9 cellular contexts compared by ENCODE assay signal in the genomic region with DNA sequence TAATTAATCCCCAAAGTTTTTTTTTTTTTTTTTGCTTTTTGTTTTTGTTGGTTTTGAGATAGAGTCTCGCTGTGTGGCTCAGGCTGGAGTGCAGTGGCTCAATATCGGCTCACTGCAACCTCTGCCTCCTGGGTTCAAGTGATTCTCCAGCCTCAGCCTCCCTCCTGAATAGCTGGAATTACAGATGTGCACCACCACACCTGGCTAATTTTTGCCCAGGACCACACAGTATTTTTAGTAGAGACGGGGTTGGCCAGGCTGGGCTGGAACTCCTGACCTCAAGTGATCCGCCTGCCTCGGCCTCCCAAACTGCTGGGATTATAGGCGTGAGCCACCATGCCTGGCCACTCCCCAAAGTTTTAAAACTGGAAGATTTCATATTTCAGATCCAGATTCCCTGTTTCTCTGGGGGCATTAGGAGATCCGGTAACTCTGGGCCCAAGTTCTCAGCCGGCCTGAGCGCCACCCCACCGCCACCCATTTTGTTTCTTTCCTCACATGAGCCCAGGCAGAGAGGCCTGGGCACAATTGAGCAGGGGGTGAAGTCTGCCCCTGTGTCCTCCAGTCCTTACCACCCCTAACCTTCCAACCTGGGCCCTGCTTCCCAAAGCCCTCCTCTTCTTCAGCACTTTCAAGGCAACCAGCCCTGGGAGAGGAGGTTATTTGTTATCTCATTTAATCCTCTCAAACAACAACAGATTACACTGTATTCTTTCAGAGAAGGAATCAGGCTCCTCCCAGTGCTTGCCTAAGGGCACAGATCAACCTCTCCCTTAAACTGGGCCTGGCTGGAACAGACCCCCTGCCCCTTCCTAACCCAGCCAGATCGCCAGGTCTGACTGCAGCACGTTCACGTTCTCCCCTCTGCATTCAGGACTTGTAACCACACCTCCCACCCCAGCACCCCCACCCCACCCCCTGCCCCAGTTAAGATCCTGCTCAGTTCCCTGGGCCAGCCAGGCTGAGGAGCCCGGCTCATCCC. TPM values are rescaled to one million over a fixed set of nuclear protein-coding genes. Genes with fewer than 3 reads are reported as not detected.
DNase-seq lines count a peak whose midpoint lies in the region; ATAC-seq and TF ChIP-seq lines count a peak whose summit lies in the region.
"Had no signal": no experiment of that assay in that cellular context is flagged by ENCODE, and none has a peak within 500 bp of the region (broad histone marks: within the 10 kb centered on the region; RNA-seq: fewer than 3 reads in every experiment).

No MANE protein-coding gene starts in this region.

- H3K27ac Mint-ChIP-seq in Caco-2 (ENCODE audit: unreplicated experiment): peak overlapping the region; percentile 93

- POLR2A ChIA-PET in Caco-2 (lab: Charles Lee): interaction anchor here (0.7 kb wide), 1 partner anchor 14 kb away, joined by 5 read pairs; no protein-coding TSS in a partner anchor

- H3K4me3 Mint-ChIP-seq in Caco-2 (ENCODE audit: unreplicated experiment): peak overlapping the region; percentile 86

- peaks cover 24% of the 10 kb centered on the region for H3K36me3 Mint-ChIP-seq in Caco-2 (ENCODE audit: insufficient read depth, unreplicated experiment)

- H3K4me1 ChIP-seq in Caco-2: peaks cover 13% of the 10 kb centered on the region
- H3K4me1 ChIP-seq in SJCRH30: peaks cover 18% of the 10 kb centered on the region
- peaks cover 10% of the 10 kb centered on the region for H3K4me1 ChIP-seq in foreskin keratinocyte
- peaks cover 22 to 29% of the 10 kb centered on the region in 2 donors for H3K4me1 ChIP-seq in gastrocnemius medialis

- CTCF ChIA-PET in Caco-2 (lab: Charles Lee): no interaction called here

- H3K27me3 ChIP-seq in Caco-2 (replicated peaks; ENCODE audit: control insufficient read depth, insufficient read depth, low read length) (no peaks in the 10 kb centered on the region), SJCRH30 (no peaks in the 10 kb centered on the region), foreskin keratinocyte (no peaks in the 10 kb centered on the region), gastrocnemius medialis (no peaks in the 10 kb centered on the region)

- H3K4me1 Mint-ChIP-seq in Caco-2 (ENCODE audit: low read depth, unreplicated experiment): no peaks in the 10 kb centered on the region

- H3K27me3 Mint-ChIP-seq in Caco-2 (ENCODE audit: insufficient read depth, unreplicated experiment): no peaks in the 10 kb centered on the region

- ATAC-seq in foreskin keratinocyte (no peak), gastrocnemius medialis (no peak), GM21619 (IDR thresholded peaks at IDR 0.05; ENCODE audit: unreplicated experiment) (no peak)

- H3K27ac ChIP-seq in SJCRH30 (peak overlapping the region; percentile 93), foreskin keratinocyte (peak overlapping the region; percentile 80), gastrocnemius medialis (peak overlapping the region; percentile 87 to 96 (median 94))

- no peak for TF ChIP-seq POLR2A in gastrocnemius medialis (IDR thresholded peaks at IDR 0.05)

- H3K36me3 ChIP-seq in Caco-2 (ENCODE audit: control insufficient read depth, insufficient read depth, low read length) (no peaks in the 10 kb centered on the region), SJCRH30 (no peaks in the 10 kb centered on the region), gastrocnemius medialis (no peaks in the 10 kb centered on the region)

- H3K9me3 ChIP-seq in Caco-2 (no peaks in the 10 kb centered on the region), SJCRH30 (replicated peaks) (no peaks in the 10 kb centered on the region), gastrocnemius medialis (no peaks in the 10 kb centered on the region)

- intact Hi-C loops in Caco-2 (cut with micrococcal nuclease; ENCODE audit: unreplicated experiment) (loop anchor here (2.0 kb wide), 1 partner anchor 18 kb away; no protein-coding TSS in a partner anchor), gastrocnemius medialis (cut with DNase I; ENCODE audit: low total_unique reads) (loop anchor here (5.0 kb wide), 3 partner anchors 117 to 388 kb away; a partner anchor contains a TSS)

- H3K4me3 ChIP-seq in Caco-2 (ENCODE audit: low read depth, low read length): peak overlapping the region; percentile 26
- peak overlapping the region; percentile 86 for H3K4me3 ChIP-seq in SJCRH30
- H3K4me3 ChIP-seq in gastrocnemius medialis: no peak overlapping the region

- no peaks in the 10 kb centered on the region for H3K9me3 Mint-ChIP-seq in Caco-2 (ENCODE audit: unreplicated experiment)

- peak in 1 of 2 experiments; percentile 24 for DNase-seq in Caco-2
- no peak for DNase-seq in SJCRH30
- DNase-seq in foreskin keratinocyte: no peak
- no peak for DNase-seq in gastrocnemius medialis
- no peak for DNase-seq in SKM-1 treated with dmso at 0.1 percent for 144 hours (lab: John Stamatoyannopoulos, UW; ENCODE audit: unreplicated experiment)
- DNase-seq in activated CD4-positive, alpha-beta T cell treated with anti-CD3 and anti-CD28 coated beads for 48 hours: no peak
- DNase-seq in NK-92 treated with Interleukin-12 subunit alpha and Interleukin-12 subunit beta, amount 100 ng/mL, for 24 hours (lab: John Stamatoyannopoulos, UW): no peak
- DNase-seq: Karpas-422 had no signal

- TSS peak; percentile 97 for BruUV-seq in Caco-2 (replicated peaks; lab: Mats Ljungman, UMichigan)

- no peak for TF ChIP-seq CTCF in Caco-2 (IDR thresholded peaks at IDR 0.05; ENCODE audit: insufficient read depth in 1 of 2, low read depth in 1 of 2, low read length in 1 of 2, severe bottlenecking in 1 of 2, unreplicated experiment in 1 of 2)
- TF ChIP-seq CTCF in foreskin keratinocyte (conservative IDR thresholded peaks at IDR 0.05): no peak
- no peak for TF ChIP-seq CTCF in gastrocnemius medialis (IDR thresholded peaks at IDR 0.05 in 4 of 5, conservative IDR thresholded peaks at IDR 0.05 in 1 of 5)

- in situ Hi-C loops in gastrocnemius medialis (cut with MboI; ENCODE audit: low sequenced_read_pairs in 4 of 4): no loop called here

RNA-seq across cellular contexts. Expression of a gene that starts 1.9 kb away (rescaled TPM):
- total RNA-seq in Caco-2 (2022): 129 and 139 TPM in 2 replicates
- total RNA-seq in SJCRH30 (2014; rRNA removed; shearing (Covaris generic)): 142 and 143 TPM in 2 replicates
- 194 and 204 TPM in 2 replicates for total RNA-seq in foreskin keratinocyte
- polyA plus RNA-seq in foreskin keratinocyte: 134 and 153 TPM in 2 replicates
- 10 to 100 TPM; 29.8 to 66.3 (median 40.3) TPM for total RNA-seq in gastrocnemius medialis

RNA-seq across cellular contexts. Expression of a gene that starts 46.3 kb away (rescaled TPM):
- total RNA-seq in Caco-2 (2022) (52.4 and 53.3 TPM in 2 replicates), foreskin keratinocyte (54.0 and 55.7 TPM in 2 replicates), gastrocnemius medialis (10 to 100 TPM; 25.4 to 40.7 (median 31.2) TPM)
- 16.9 and 18.7 TPM in 2 replicates for total RNA-seq in SJCRH30 (2014; rRNA removed; shearing (Covaris generic))
- polyA plus RNA-seq in foreskin keratinocyte: 37.1 and 43.9 TPM in 2 replicates

Comparison
In these comparisons a context has a peak if more than half of its experiments do, and no peak if none do; other contexts are left out.
1. H3K4me3 ChIP-seq: peak in Caco-2 (single experiment) and SJCRH30 (single experiment); none in gastrocnemius medialis (0 of 4).
2. Peak in every context shown above with its lines, with median percentiles within 50 percentile points of each other: H3K27ac ChIP-seq.